Comparison of ENCODE assay signal across 8 cellular contexts in genomic region chr19:54451331-54451871, GRCh38. TPM values are rescaled to one million over a fixed set of nuclear protein-coding genes. Genes with fewer than 3 reads are reported as not detected.
DNase-seq lines count a peak whose midpoint lies in the region; ATAC-seq and TF ChIP-seq lines count a peak whose summit lies in the region.

No MANE protein-coding gene starts in this region.

- peaks cover 19 to 25% of the 10 kb centered on the region in 2 donors for H3K4me1 ChIP-seq in thyroid gland

- H3K4me3 ChIP-seq in thyroid gland (replicated peaks in 1 of 3) = no peak overlapping the region

- H3K4me1 Mint-ChIP-seq in stimulated activated naive CD8-positive, alpha-beta T cell treated with anti-CD3 and anti-CD28 coated beads, Interleukin-15, Interleukin-2, amounts not matched to agents 100 ng/mL and 50 ng/mL, for 24 hours (ENCODE audit: low read depth) = peaks cover 40% of the 10 kb centered on the region
- peaks cover 39% of the 10 kb centered on the region for H3K4me1 Mint-ChIP-seq in activated CD4-positive, alpha-beta memory T cell treated with anti-CD3 and anti-CD28 coated beads for 36 hours (ENCODE audit: low read depth)

- H3K27me3 Mint-ChIP-seq in stimulated activated naive CD8-positive, alpha-beta T cell treated with anti-CD3 and anti-CD28 coated beads, Interleukin-15, Interleukin-2, amounts not matched to agents 100 ng/mL and 50 ng/mL, for 24 hours = no peaks in the 10 kb centered on the region
- peaks cover 2% of the 10 kb centered on the region for H3K27me3 Mint-ChIP-seq in activated CD4-positive, alpha-beta memory T cell treated with anti-CD3 and anti-CD28 coated beads for 36 hours

- H3K27me3 ChIP-seq in thyroid gland = no peaks in the 10 kb centered on the region

- peak overlapping the region; percentile 89 for H3K27ac Mint-ChIP-seq in stimulated activated naive CD8-positive, alpha-beta T cell treated with anti-CD3 and anti-CD28 coated beads, Interleukin-15, Interleukin-2, amounts not matched to agents 100 ng/mL and 50 ng/mL, for 24 hours
- peak overlapping the region; percentile 90 for H3K27ac Mint-ChIP-seq in activated CD4-positive, alpha-beta memory T cell treated with anti-CD3 and anti-CD28 coated beads for 36 hours

- H3K9me3 Mint-ChIP-seq in stimulated activated naive CD8-positive, alpha-beta T cell treated with anti-CD3 and anti-CD28 coated beads, Interleukin-15, Interleukin-2, amounts not matched to agents 100 ng/mL and 50 ng/mL, for 24 hours = no peaks in the 10 kb centered on the region
- H3K9me3 Mint-ChIP-seq in activated CD4-positive, alpha-beta memory T cell treated with anti-CD3 and anti-CD28 coated beads for 36 hours = no peaks in the 10 kb centered on the region

- H3K36me3 ChIP-seq in thyroid gland = peaks cover 48 to 52% of the 10 kb centered on the region in 2 donors

- no peak for DNase-seq in stimulated activated naive CD8-positive, alpha-beta T cell treated with anti-CD3 and anti-CD28 coated beads, Interleukin-15, Interleukin-2, amounts not matched to agents 100 U/mL and 50 U/mL, for 24 hours
- peak; percentile 37 for DNase-seq in activated CD4-positive, alpha-beta memory T cell treated with anti-CD3 and anti-CD28 coated beads for 36 hours
- DNase-seq in islet precursor cell (peak; percentile 8), substantia nigra (lab: John Stamatoyannopoulos, UW) (no peak), foreskin melanocyte (no peak), thyroid gland (no peak), GM10248 (ENCODE audit: extremely low spot score) (no peak)

- 75 to 80% methylated on average over 9 of the region's 9 CpGs for WGBS in thyroid gland, 2 donors

- peak overlapping the region; percentile 97 for H3K4me3 Mint-ChIP-seq in stimulated activated naive CD8-positive, alpha-beta T cell treated with anti-CD3 and anti-CD28 coated beads, Interleukin-15, Interleukin-2, amounts not matched to agents 100 ng/mL and 50 ng/mL, for 24 hours
- peak overlapping the region; percentile 99 for H3K4me3 Mint-ChIP-seq in activated CD4-positive, alpha-beta memory T cell treated with anti-CD3 and anti-CD28 coated beads for 36 hours

- peaks cover 66% of the 10 kb centered on the region for H3K36me3 Mint-ChIP-seq in stimulated activated naive CD8-positive, alpha-beta T cell treated with anti-CD3 and anti-CD28 coated beads, Interleukin-15, Interleukin-2, amounts not matched to agents 100 ng/mL and 50 ng/mL, for 24 hours (ENCODE audit: low read depth)
- peaks cover 63% of the 10 kb centered on the region for H3K36me3 Mint-ChIP-seq in activated CD4-positive, alpha-beta memory T cell treated with anti-CD3 and anti-CD28 coated beads for 36 hours

- TF ChIP-seq CTCF in thyroid gland (IDR thresholded peaks at IDR 0.05) = no peak
- TF ChIP-seq CTCF in GM10248 (IDR thresholded peaks at IDR 0.05; ENCODE audit: control extremely low read depth, extremely low read depth, low read depth, missing control alignments) = no peak

- POLR2A ChIA-PET in activated CD4-positive, alpha-beta memory T cell treated with anti-CD3 and anti-CD28 coated beads for 36 hours (lab: Charles Lee) = interaction anchor here (1.1 to 4.0 kb wide), 3 partner anchors 11 to 315 kb away, joined by 3 to 31 read pairs (median 4); partner anchors contain the start of gene LENG9
- POLR2A ChIA-PET in GM10248 (lab: Yijun Ruan, JAX) = interaction anchor here (1.2 kb wide), 1 partner anchor 12 kb away, joined by 3 read pairs; the partner anchor contains the start of gene LENG9

- intact Hi-C loops in activated CD4-positive, alpha-beta memory T cell treated with anti-CD3 and anti-CD28 coated beads for 36 hours (cut with micrococcal nuclease) = no loop called here
- intact Hi-C loops in thyroid gland (cut with DNase I) = no loop called here

- H3K27ac ChIP-seq in substantia nigra (ENCODE audit: low read depth, low read length, poor library complexity, severe bottlenecking) = no peak overlapping the region
- H3K27ac ChIP-seq in thyroid gland = no peak overlapping the region

- no peak for TF ChIP-seq POLR2A in thyroid gland (IDR thresholded peaks at IDR 0.05)

- ATAC-seq in stimulated activated naive CD8-positive, alpha-beta T cell treated with anti-CD3 and anti-CD28 coated beads, Interleukin-15, Interleukin-2, amounts not matched to agents 100 U/mL and 50 U/mL, for 24 hours = no peak

- no peaks in the 10 kb centered on the region for H3K9me3 ChIP-seq in thyroid gland

- CTCF ChIA-PET in activated CD4-positive, alpha-beta memory T cell treated with anti-CD3 and anti-CD28 coated beads for 36 hours (lab: Charles Lee) = interaction anchor here (1.5 to 2.1 kb wide), 2 partner anchors 11 to 12 kb away, joined by 4 to 9 read pairs; partner anchors contain the start of gene LENG9
- CTCF ChIA-PET in GM10248 (lab: Yijun Ruan, JAX) = interaction anchor here (2.5 kb wide), 1 partner anchor 11 kb away, joined by 11 read pairs; the partner anchor contains the start of gene LENG9

RNA-seq across cellular contexts. Expression of gene LENG8, which starts 2.4 kb away (rescaled TPM):
- total RNA-seq in activated CD4-positive, alpha-beta memory T cell treated with anti-CD3 and anti-CD28 coated beads for 36 hours = 100 to 1,000 TPM; 163 to 176 TPM
- total RNA-seq in thyroid gland = 100 to 1,000 TPM; 124 to 219 (median 157) TPM

RNA-seq across cellular contexts. Expression of gene LENG9, which starts 12.2 kb away (rescaled TPM):
- total RNA-seq in activated CD4-positive, alpha-beta memory T cell treated with anti-CD3 and anti-CD28 coated beads for 36 hours = 1 to 10 TPM; 5.3 to 5.6 TPM
- 1 to 10 TPM; 1.3 to 4.6 (median 3.2) TPM for total RNA-seq in thyroid gland

RNA-seq across cellular contexts. Expression of gene CDC42EP5, which starts 21.7 kb away (rescaled TPM):
- not detected for total RNA-seq in activated CD4-positive, alpha-beta memory T cell treated with anti-CD3 and anti-CD28 coated beads for 36 hours
- 10 to 100 TPM in 2 of 4 donors, 1 to 10 TPM in 2; 1.8 to 18.7 (median 12.1) TPM for total RNA-seq in thyroid gland

RNA-seq across cellular contexts. Expression of gene TTYH1, which starts 36.1 kb away (rescaled TPM):
- total RNA-seq in activated CD4-positive, alpha-beta memory T cell treated with anti-CD3 and anti-CD28 coated beads for 36 hours = not detected
- under 1 TPM in 2 of 4 donors, not detected in 2; 0.45 to 0.94 TPM for total RNA-seq in thyroid gland

RNA-seq across cellular contexts. Expression of gene LAIR2, which starts 51.2 kb away (rescaled TPM):
- not detected for total RNA-seq in activated CD4-positive, alpha-beta memory T cell treated with anti-CD3 and anti-CD28 coated beads for 36 hours
- not detected for total RNA-seq in thyroid gland

Comparison
In these comparisons a context has a peak if more than half of its experiments do, and no peak if none do; other contexts are left out.
1. DNase-seq: peak in activated CD4-positive, alpha-beta memory T cell treated with anti-CD3 and anti-CD28 coated beads for 36 hours (single experiment) and islet precursor cell (single experiment); none in stimulated activated naive CD8-positive, alpha-beta T cell treated with anti-CD3 and anti-CD28 coated beads, Interleukin-15, Interleukin-2, amounts not matched to agents 100 U/mL and 50 U/mL, for 24 hours (single experiment), substantia nigra (0 of 49), foreskin melanocyte (single experiment), thyroid gland (0 of 2) and GM10248 (single experiment).